23 cellular contexts compared by ENCODE assay signal in genomic region chr6:26246553-26246952, GRCh38.
DNase-seq lines count a peak whose midpoint lies in the region; ATAC-seq, FAIRE-seq and TF ChIP-seq lines count a peak whose summit lies in the region.
"Had no signal": no experiment of that assay in that cellular context is flagged by ENCODE, and none has a peak within 500 bp of the region (broad histone marks: within the 10 kb centered on the region; RNA-seq: fewer than 3 reads in every experiment).

No MANE protein-coding gene starts in this region.

- no peak overlapping the region for H2BK12ac ChIP-seq in neuronal stem cell (ENCODE audit: low read length)

- H3K79me1 ChIP-seq in IMR-90 (ENCODE audit: low read depth in 1 of 2, low read length in 2 of 2), result no peaks in the 10 kb centered on the region
- peaks cover 2% of the 10 kb centered on the region for H3K79me1 ChIP-seq in neuronal stem cell (ENCODE audit: low read depth, low read length)

- POLR2A ChIA-PET in AG04450 (lab: Yijun Ruan, JAX), result no interaction called here
- POLR2A ChIA-PET in IMR-90 (lab: Charles Lee; ENCODE audit: unreplicated experiment), result no interaction called here
- POLR2A ChIA-PET in K562 (lab: Yijun Ruan, JAX), result interaction anchor here (1.1 to 6.7 kb wide), 2 partner anchors 12 to 49 kb away, joined by 3 to 112 read pairs; a partner anchor contains a TSS

- in situ Hi-C loops in IMR-90 (cut with MboI; ENCODE audit: low sequenced_read_pairs), result no loop called here
- in situ Hi-C loops in K562 (cut with MboI), result no loop called here

- H2BK120ac ChIP-seq in IMR-90 (ENCODE audit: low read depth, low read length) (no peak overlapping the region), neuronal stem cell (ENCODE audit: low read depth, low read length) (no peak overlapping the region)

- H2AK5ac ChIP-seq in IMR-90 (ENCODE audit: low read depth, low read length), result no peak overlapping the region
- H2AK5ac ChIP-seq in neuronal stem cell (ENCODE audit: low read depth, low read length), result peak overlapping the region; percentile 8

- no peak overlapping the region for H3K4me3 ChIP-seq in AG04450 (ENCODE audit: low read depth, low read length)
- H3K4me3 ChIP-seq in IMR-90 (ENCODE audit: insufficient read depth, low read depth, low read length), result no peak overlapping the region
- no peak overlapping the region for H3K4me3 ChIP-seq in K562
- H3K4me3 ChIP-seq in neuronal stem cell (ENCODE audit: low read length in 2 of 2), result no peak overlapping the region
- H3K4me3 ChIP-seq: A549, GM12878, GM23338, HAP-1 had no signal

- intact Hi-C loops in IMR-90 (cut with micrococcal nuclease), result no loop called here
- intact Hi-C loops in K562 (cut with micrococcal nuclease), result no loop called here
- intact Hi-C loops in cardiac septum (cut with DNase I), result no loop called here

- peaks cover 9% of the 10 kb centered on the region for H3K9me3 ChIP-seq in AG04450 (ENCODE audit: control insufficient read depth, insufficient read depth, low read length)
- no peaks in the 10 kb centered on the region for H3K9me3 ChIP-seq in IMR-90 (ENCODE audit: control insufficient read depth, insufficient read depth, low read length)
- no peaks in the 10 kb centered on the region; the same call in 1 of the 2 replicates for H3K9me3 ChIP-seq in K562 (replicated peaks; ENCODE audit: control insufficient read depth, insufficient read depth, low read depth, low read length)
- no peaks in the 10 kb centered on the region for H3K9me3 ChIP-seq in neuronal stem cell (replicated peaks in 1 of 2; ENCODE audit: control insufficient read depth in 2 of 2, insufficient read depth in 1 of 2, low read depth in 1 of 2, low read length in 2 of 2)
- H3K9me3 ChIP-seq: A549, HAP-1 had no signal

- no peak overlapping the region for H3K23ac ChIP-seq in IMR-90 (ENCODE audit: low read depth, low read length)
- no peak overlapping the region for H3K23ac ChIP-seq in neuronal stem cell (ENCODE audit: low read depth, low read length, poor library complexity)

- H4K5ac ChIP-seq in IMR-90 (ENCODE audit: low read depth, low read length), result no peak overlapping the region

- H3K9ac ChIP-seq in IMR-90 (ENCODE audit: low read depth, low read length) (no peak overlapping the region), K562 (ENCODE audit: insufficient read depth in 1 of 2, low read depth in 2 of 2, low read length in 2 of 2) (no peak overlapping the region), neuronal stem cell (ENCODE audit: low read depth, low read length, poor library complexity) (no peak overlapping the region)

- H3K9me1 ChIP-seq in IMR-90 (ENCODE audit: insufficient read depth, low read length) (peaks cover 3% of the 10 kb centered on the region; the same call in 1 of the 2 replicates), K562 (ENCODE audit: control insufficient read depth, insufficient read depth, low read length) (no peaks in the 10 kb centered on the region)

- H2BK5ac ChIP-seq in IMR-90 (ENCODE audit: low read depth, low read length, poor library complexity, severe bottlenecking), result no peak overlapping the region
- no peak overlapping the region for H2BK5ac ChIP-seq in neuronal stem cell (ENCODE audit: low read length)

- H3K14ac ChIP-seq in IMR-90 (replicated peaks; ENCODE audit: low read depth, low read length), result no peak overlapping the region
- H3K14ac ChIP-seq in neuronal stem cell (ENCODE audit: low read length), result no peak overlapping the region

- H4K91ac ChIP-seq in IMR-90 (ENCODE audit: insufficient read depth, low read depth, low read length) (no peak overlapping the region), neuronal stem cell (ENCODE audit: low read depth, low read length, poor library complexity) (no peak overlapping the region)

- H3K36me3 ChIP-seq in IMR-90 (ENCODE audit: control insufficient read depth, insufficient read depth, low read length) (no peaks in the 10 kb centered on the region), K562 (ENCODE audit: control insufficient read depth, insufficient read depth, low read length) (no peaks in the 10 kb centered on the region), neuronal stem cell (replicated peaks in 1 of 2; ENCODE audit: control insufficient read depth in 2 of 2, insufficient read depth in 2 of 2, low read length in 2 of 2) (no peaks in the 10 kb centered on the region)
- H3K36me3 ChIP-seq: HAP-1 had no signal

- no peak for FAIRE-seq in K562 (lab: Jason Lieb, UNC)
- FAIRE-seq: A549, GM12878, GM19239, H54 had no signal

- H2BK20ac ChIP-seq in IMR-90 (ENCODE audit: low read depth, low read length), result no peak overlapping the region

- peak overlapping the region; percentile 15 for H2AK9ac ChIP-seq in IMR-90 (replicated peaks; ENCODE audit: low read depth, low read length, poor library complexity)

- DNase-seq in AG04450 (ENCODE audit: low read depth, low spot score) (no peak), IMR-90 (no peak), K562 (ENCODE audit: extremely low read depth in 1 of 4, low spot score in 3 of 4) (no peak), neuronal stem cell (ENCODE audit: low spot score) (no peak), substantia nigra (lab: John Stamatoyannopoulos, UW) (no peak), cardiac septum (ENCODE audit: low spot score) (no peak)
- DNase-seq: 8988T; ACHN; C1 segment of cervical spinal cord; Calu3; CD4-positive, alpha-beta memory T cell; COR-L47; DMS153; EL; GDM1; HFFc6 had no signal

- H3K4me1 ChIP-seq in IMR-90 (ENCODE audit: control insufficient read depth, insufficient read depth, low read length), result no peaks in the 10 kb centered on the region
- H3K4me1 ChIP-seq in K562 (replicated peaks in 1 of 2; ENCODE audit: control insufficient read depth in 2 of 2, insufficient read depth in 2 of 2, low read length in 2 of 2), result peaks cover 0 to 9% of the 10 kb centered on the region in 2 experiments; a peak in 3 of 5 replicates
- H3K4me1 ChIP-seq in neuronal stem cell (ENCODE audit: control insufficient read depth in 2 of 2, insufficient read depth in 1 of 2, low read depth in 1 of 2, low read length in 2 of 2), result peaks cover 2 to 5% of the 10 kb centered on the region in 2 donors

- H2AFZ ChIP-seq in IMR-90 (replicated peaks; ENCODE audit: low read length, poor library complexity) (no peak overlapping the region), K562 (ENCODE audit: low read depth, low read length) (no peak overlapping the region), neuronal stem cell (ENCODE audit: low read length) (no peak overlapping the region)
- H2AFZ ChIP-seq: GM23338 had no signal

- H3K4ac ChIP-seq in IMR-90 (ENCODE audit: low read depth, low read length) (no peak overlapping the region), neuronal stem cell (ENCODE audit: low read length) (no peak overlapping the region)

- peak overlapping the region; percentile 11 for H3K27ac ChIP-seq in AG04450 (ENCODE audit: low read depth, low read length)
- no peak overlapping the region for H3K27ac ChIP-seq in IMR-90 (ENCODE audit: insufficient read depth, low read length)
- no peak overlapping the region for H3K27ac ChIP-seq in K562 (ENCODE audit: extremely low read depth, low read depth, low read length)
- no peak overlapping the region for H3K27ac ChIP-seq in neuronal stem cell (replicated peaks; ENCODE audit: low read length)
- H3K27ac ChIP-seq in substantia nigra (ENCODE audit: low read depth, low read length, poor library complexity, severe bottlenecking), result no peak overlapping the region
- H3K27ac ChIP-seq: A549 had no signal

- H2BK15ac ChIP-seq in IMR-90 (ENCODE audit: low read depth, low read length) (no peak overlapping the region), neuronal stem cell (ENCODE audit: low read length) (peak overlapping the region; percentile 6)

- ATAC-seq in IMR-90 (ENCODE audit: low read depth) (no peak), K562 (no peak), HG03135 (IDR thresholded peaks at IDR 0.05; ENCODE audit: unreplicated experiment) (no peak)
- ATAC-seq: A549, GM12878, GM23338 had no signal

- TF ChIP-seq RAD21 in IMR-90 (IDR thresholded peaks at IDR 0.05; ENCODE audit: low read length) (no peak), K562 (CRISPR knock-in tag; conservative IDR thresholded peaks at IDR 0.05 in 1 of 2, IDR thresholded peaks at IDR 0.05 in 1 of 2) (no peak)

- CTCF ChIA-PET in AG04450 (lab: Charles Lee) (no interaction called here), IMR-90 (lab: Yijun Ruan, JAX) (no interaction called here), K562 (lab: Yijun Ruan, JAX; ENCODE audit: low intra/inter-chr PET ratio) (no interaction called here)

- BruUV-seq in IMR-90 (replicated peaks; lab: Mats Ljungman, UMichigan) (no TSS peak), K562 (replicated peaks; lab: Mats Ljungman, UMichigan) (no TSS peak)

- 97% methylated on average over 25 of the region's 28 CpGs; no CpG with 5 or more reads in 1 of the 2 experiments for WGBS in IMR-90 (ENCODE audit: extremely low coverage in 2 of 2, insufficient read length in 1 of 2), 2 experiments
- 92% methylated on average over 28 of the region's 28 CpGs for WGBS in K562 (ENCODE audit: insufficient coverage, low coverage, missing lambda C conversion rate)
- WGBS in neuronal stem cell (ENCODE audit: extremely low coverage in 2 of 2, insufficient read length in 2 of 2, insufficient replicate concordance in 1 of 2), 2 donors, result no CpG with 5 or more reads among the region's 28 CpGs

- H3K18ac ChIP-seq in IMR-90 (ENCODE audit: low read depth, low read length) (no peak overlapping the region), neuronal stem cell (ENCODE audit: low read length) (no peak overlapping the region)

- H4K20me1 ChIP-seq in IMR-90 (ENCODE audit: insufficient read depth, low read length), result peaks cover 1% of the 10 kb centered on the region; the same call in 1 of the 2 replicates
- no peaks in the 10 kb centered on the region for H4K20me1 ChIP-seq in K562 (replicated peaks; ENCODE audit: control insufficient read depth, insufficient read depth, low read length)

- TF ChIP-seq POLR2A in IMR-90 (IDR thresholded peaks at IDR 0.05; ENCODE audit: low read depth, low read length) (no peak), K562 (conservative IDR thresholded peaks at IDR 0.05) (no peak)

- no peak overlapping the region for H3K56ac ChIP-seq in IMR-90 (ENCODE audit: extremely low read depth, insufficient read depth, low read length)

- dilution Hi-C loops in IMR-90 (cut with HindIII; ENCODE audit: low sequenced_read_pairs, unreplicated experiment), result no loop called here

- H3K79me2 ChIP-seq in K562 (ENCODE audit: control insufficient read depth, insufficient read depth, low read length), result peaks cover 15% of the 10 kb centered on the region

- TF ChIP-seq CTCF in AG04450 (IDR thresholded peaks at IDR 0.05; ENCODE audit: low read depth, low read length), result no peak
- TF ChIP-seq CTCF in IMR-90 (conservative IDR thresholded peaks at IDR 0.05; ENCODE audit: low read depth, low read length), result no peak
- no peak for TF ChIP-seq CTCF in K562 (IDR thresholded peaks at IDR 0.05 in 2 of 3, conservative IDR thresholded peaks at IDR 0.05 in 1 of 3; ENCODE audit: insufficient read depth in 2 of 3, low read depth in 1 of 3, low read length in 3 of 3)

- no peak for TF ChIP-seq EP300 in K562 (IDR thresholded peaks at IDR 0.05; ENCODE audit: low read length)

- no peak overlapping the region for H4K8ac ChIP-seq in IMR-90 (ENCODE audit: low read depth in 2 of 2, low read length in 2 of 2)
- peak overlapping the region; percentile 43 for H4K8ac ChIP-seq in neuronal stem cell (ENCODE audit: low read depth, low read length)

- H3K4me2 ChIP-seq in IMR-90 (ENCODE audit: low read depth, low read length), result no peak overlapping the region
- no peak overlapping the region for H3K4me2 ChIP-seq in K562 (ENCODE audit: insufficient read depth, low read length)
- no peak overlapping the region for H3K4me2 ChIP-seq in neuronal stem cell (ENCODE audit: insufficient read depth, low read length, poor library complexity, severe bottlenecking)
- H3K4me2 ChIP-seq: A549, GM23338 had no signal

- H3K27me3 ChIP-seq in AG04450 (ENCODE audit: control insufficient read depth, insufficient read depth, low read length), result no peaks in the 10 kb centered on the region
- no peaks in the 10 kb centered on the region for H3K27me3 ChIP-seq in IMR-90 (ENCODE audit: control insufficient read depth, insufficient read depth, low read length)
- no peaks in the 10 kb centered on the region for H3K27me3 ChIP-seq in K562 (ENCODE audit: control insufficient read depth in 2 of 2, insufficient read depth in 2 of 2, low read length in 2 of 2)
- no peaks in the 10 kb centered on the region for H3K27me3 ChIP-seq in neuronal stem cell (ENCODE audit: control insufficient read depth in 3 of 3, insufficient read depth in 3 of 3, low read depth in 1 of 3, low read length in 3 of 3)
